Comparison of ENCODE assay signal across 30 cellular contexts in genomic region chr10:96266118-96266770, GRCh38. TPM values are rescaled to one million over a fixed set of nuclear protein-coding genes. Genes with fewer than 3 reads are reported as not detected.
A peak's percentile ranks its signal among the peaks of the same experiment; 100 is the strongest.
DNase-seq lines count a peak whose midpoint lies in the region; ATAC-seq, FAIRE-seq and TF ChIP-seq lines count a peak whose summit lies in the region.
"Had no signal": no experiment of that assay in that cellular context is flagged by ENCODE, and none has a peak within 500 bp of the region (broad histone marks: within the 10 kb centered on the region; RNA-seq: fewer than 3 reads in every experiment).

No MANE protein-coding gene starts in this region.

- peak overlapping the region; percentile 88 to 89 (median 88) for H3K27ac Mint-ChIP-seq in IgD-negative memory B cell
- H3K27ac Mint-ChIP-seq: activated CD4-positive, alpha-beta memory T cell treated with anti-CD3 and anti-CD28 coated beads for 36 hours had no signal

- RAD21 ChIA-PET in GM12878 (lab: Charles Lee; ENCODE audit: unreplicated experiment): interaction anchor here (1.2 to 19.3 kb wide), 7 partner anchors 16 to 36 kb away, joined by 4 to 362 read pairs (median 69); no protein-coding TSS in a partner anchor

- H3K27ac ChIP-seq in GM12878 (ENCODE audit: control insufficient read depth, insufficient read depth) (peak overlapping the region; percentile 98), muscle layer of duodenum (ENCODE audit: low read length) (peak overlapping the region; percentile 73)
- H3K27ac ChIP-seq: 22Rv1, SJSA1, uterus, WERI-Rb-1 had no signal

- peak overlapping the region; percentile 89 for H3K4me3 ChIP-seq in GM12878
- H3K4me3 ChIP-seq in muscle layer of duodenum (ENCODE audit: low read depth in 1 of 2, low read length in 2 of 2): no peak overlapping the region
- H3K4me3 ChIP-seq: K562, SJSA1, uterus had no signal

- H3K4me1 ChIP-seq in GM12878 (ENCODE audit: control insufficient read depth, insufficient read depth, low read length) (peaks cover 22% of the 10 kb centered on the region), muscle layer of duodenum (ENCODE audit: control insufficient read depth in 1 of 2, insufficient read depth in 2 of 2, low read length in 2 of 2) (peaks cover 0 to 4% of the 10 kb centered on the region in 2 donors)
- H3K4me1 ChIP-seq: SJSA1, uterus had no signal

- H3K36me3 Mint-ChIP-seq in IgD-negative memory B cell: peaks cover 18% of the 10 kb centered on the region
- H3K36me3 Mint-ChIP-seq: activated CD4-positive, alpha-beta memory T cell treated with anti-CD3 and anti-CD28 coated beads for 36 hours; naive thymus-derived CD8-positive, alpha-beta T cell had no signal

- peak overlapping the region; percentile 93 for H3K9ac ChIP-seq in GM12878 (ENCODE audit: control insufficient read depth, insufficient read depth, low read length)

- H3K9me3 ChIP-seq in GM12878 (replicated peaks; ENCODE audit: control insufficient read depth, insufficient read depth, low read length): no peaks in the 10 kb centered on the region
- H3K9me3 ChIP-seq in muscle layer of duodenum (ENCODE audit: control insufficient read depth in 1 of 2, low read length in 2 of 2): no peaks in the 10 kb centered on the region
- H3K9me3 ChIP-seq: Caco-2, SJSA1, uterus had no signal

- no peak for FAIRE-seq in GM12878 (lab: Jason Lieb, UNC)
- FAIRE-seq: K562, RCC 7860 had no signal

- TF ChIP-seq EP300 in GM12878 (IDR thresholded peaks at IDR 0.05; ENCODE audit: borderline replicate concordance in 1 of 2, control insufficient read depth in 1 of 2, low read depth in 2 of 2, low read length in 2 of 2): no peak

- H3K4me1 Mint-ChIP-seq in IgD-negative memory B cell: peaks cover 64 to 70% (median 68%) of the 10 kb centered on the region in 3 donors

- H3K36me3 ChIP-seq in GM12878 (ENCODE audit: control insufficient read depth in 2 of 2, insufficient read depth in 2 of 2, low read length in 1 of 2) (peaks cover 5 to 14% of the 10 kb centered on the region in 2 experiments), muscle layer of duodenum (ENCODE audit: control insufficient read depth in 1 of 2, insufficient read depth in 2 of 2, low read length in 2 of 2) (no peaks in the 10 kb centered on the region)
- H3K36me3 ChIP-seq: SJSA1, uterus, WERI-Rb-1 had no signal

- no peaks in the 10 kb centered on the region for H3K27me3 ChIP-seq in GM12878 (replicated peaks in 1 of 2; ENCODE audit: control insufficient read depth in 2 of 2, insufficient read depth in 2 of 2, low read length in 1 of 2)
- no peaks in the 10 kb centered on the region for H3K27me3 ChIP-seq in muscle layer of duodenum (ENCODE audit: low read depth, low read length)
- H3K27me3 ChIP-seq: uterus had no signal

- BruUV-seq in GM12878 (replicated peaks; lab: Mats Ljungman, UMichigan): no TSS peak

- H4K20me1 ChIP-seq in GM12878 (ENCODE audit: control insufficient read depth, insufficient read depth): no peaks in the 10 kb centered on the region; the same call in 1 of the 2 replicates

- H3K4me3 Mint-ChIP-seq in IgD-negative memory B cell: peak overlapping the region; percentile 87 to 100 (median 94)
- H3K4me3 Mint-ChIP-seq: activated CD4-positive, alpha-beta memory T cell treated with anti-CD3 and anti-CD28 coated beads for 36 hours had no signal

- intact Hi-C loops in GM12878 (cut with micrococcal nuclease; ENCODE audit: unreplicated experiment): loop anchor here (2.0 kb wide), 1 partner anchor 35 kb away; no protein-coding TSS in a partner anchor

- no peak overlapping the region for H2AFZ ChIP-seq in GM12878 (ENCODE audit: control insufficient read depth, low read depth, low read length)

- TF ChIP-seq CTCF in GM12878 (IDR thresholded peaks at IDR 0.05 in 2 of 3, conservative IDR thresholded peaks at IDR 0.05 in 1 of 3; ENCODE audit: control insufficient read depth in 2 of 3, extremely low read depth in 1 of 3, insufficient read depth in 1 of 3, low read depth in 3 of 3, low read length in 3 of 3): no peak

- CTCF ChIA-PET in GM12878 (lab: Yijun Ruan, JAX): interaction anchor here (0.9 to 15.0 kb wide), 7 partner anchors 10 to 471 kb away, joined by 3 to 219 read pairs (median 9); no protein-coding TSS in a partner anchor

- no peak for TF ChIP-seq RAD21 in GM12878 (IDR thresholded peaks at IDR 0.05; ENCODE audit: insufficient read depth, low read depth, low read length)

- peak overlapping the region; percentile 85 for H3K4me2 ChIP-seq in GM12878 (ENCODE audit: control insufficient read depth, insufficient read depth)

- SMC1A ChIA-PET in GM12878 (lab: Charles Lee; ENCODE audit: uncharacterized antibody, unreplicated experiment): interaction anchor here (0.5 to 12.9 kb wide), 11 partner anchors 13 to 58 kb away, joined by 3 to 305 read pairs (median 15); no protein-coding TSS in a partner anchor

- in situ Hi-C loops in GM12878 (cut with MboI): no loop called here

- peaks cover 100% of the 10 kb centered on the region for H3K79me2 ChIP-seq in GM12878 (ENCODE audit: control insufficient read depth, insufficient read depth, low read length)

- no peak for TF ChIP-seq POLR2A in GM12878 (IDR thresholded peaks at IDR 0.05; ENCODE audit: low read depth, low read length)

- POLR2A ChIA-PET in GM12878 (lab: Charles Lee): interaction anchor here (1.0 to 3.8 kb wide), 8 partner anchors 14 to 37 kb away, joined by 5 to 26 read pairs (median 12); no protein-coding TSS in a partner anchor

- DNase-seq in DMS 273 (lab: John Stamatoyannopoulos, UW; ENCODE audit: unreplicated experiment): peak; percentile 14
- DNase-seq in DMS 273 treated with DMSO at 0.1 percent for 48 hours (lab: John Stamatoyannopoulos, UW): no peak
- no peak for DNase-seq in GM12878 (ENCODE audit: low read depth, low spot score)
- no peak for DNase-seq in activated T-cell treated with anti-CD3 and anti-CD28 coated beads, Interleukin-2, amount 50 U/mL, for 1 hour
- no peak for DNase-seq in activated T-cell treated with anti-CD3 and anti-CD28 coated beads, Interleukin-2, amount 50 U/mL, for 48 hours
- DNase-seq in iPS-NIHi7 (ENCODE audit: extremely low spot score): no peak
- DNase-seq: activated CD4-positive, alpha-beta memory T cell treated with anti-CD3 and anti-CD28 coated beads for 36 hours; amniotic stem cell; Caco-2; dermis blood vessel endothelial cell; hypothalamus; islet precursor cell; naive thymus-derived CD8-positive, alpha-beta T cell; NCI-H1930; NCI-H774; stimulated activated CD4-positive, alpha-beta T cell treated with anti-CD3 and anti-CD28 coated beads, Interleukin-12 subunit alpha, Interleukin-12 subunit beta, amount 100 ng/mL, for 4 hours; stimulated activated CD8-positive, alpha-beta memory T cell treated with anti-CD3 and anti-CD28 coated beads, Interleukin-4, amount 100 ng/mL, for 48 hours; uterus; WERI-Rb-1 had no signal

- no peak for ATAC-seq in GM12878
- ATAC-seq: K562; naive thymus-derived CD8-positive, alpha-beta T cell had no signal

- no peaks in the 10 kb centered on the region for H3K9me3 Mint-ChIP-seq in IgD-negative memory B cell
- H3K9me3 Mint-ChIP-seq: activated CD4-positive, alpha-beta memory T cell treated with anti-CD3 and anti-CD28 coated beads for 36 hours; naive thymus-derived CD8-positive, alpha-beta T cell had no signal

- H3K27me3 Mint-ChIP-seq in IgD-negative memory B cell: no peaks in the 10 kb centered on the region

- 90% methylated on average over 6 of the region's 6 CpGs for WGBS in GM12878 (ENCODE audit: insufficient coverage, insufficient replicate concordance, low lambda C conversion rate, missing lambda C conversion rate)

TF ChIP-seq in GM12878, 131 proteins besides CTCF, POLR2A, EP300 and RAD21:
- 0 out of 2 replicates have a peak, but pooled peaks have one; percentile 22 for TF ChIP-seq LARP7 (IDR thresholded peaks at IDR 0.05)
- no peak for TF ChIP-seq TCF3 (IDR thresholded peaks at IDR 0.05; ENCODE audit: borderline replicate concordance, insufficient read depth, low read depth, low read length)

RNA-seq across cellular contexts. Expression of gene BLNK, which starts 5.1 kb away (rescaled TPM):
- polyA plus RNA-seq in IgD-negative memory B cell (217 TPM), GM12878 (2011; rRNA removed) (58.9 and 84.8 TPM in 2 replicates), GM12878 (2014; fragmentation: Illumina TruSeq; extraction: Trizol) (156 and 162 TPM in 2 replicates), GM12878 (2014; fragmentation: Nextera tagmentation; extraction: Ambion mirVana) (100 to 1,000 TPM; 165 to 201 TPM), GM12878 (2014; rRNA removed) (75.0 and 79.5 TPM in 2 replicates), GM12878 (2016; fragmentation: Nextera tagmentation; extraction: Ambion mirVana) (100 to 1,000 TPM; 156 to 158 TPM)
- 275 and 310 TPM in 2 replicates for total RNA-seq in GM12878 (2013; cell fraction: nucleolus; rRNA removed)
- total RNA-seq in GM12878 (2014; rRNA removed) (113 and 114 TPM in 2 replicates), GM12878 (2014; rRNA removed; fragmentation: Illumina TruSeq; extraction: Trizol) (121 and 122 TPM in 2 replicates), GM12878 (2021) (103 and 107 TPM in 2 replicates)
- polyA plus RNA-seq in GM12878 (2011; ENCODE audit: low read depth): 81.4 TPM
- 43.9 and 56.1 TPM in 2 replicates for polyA plus RNA-seq in GM12878 (2011; cell fraction: cytosol; rRNA removed)
- 198 and 209 TPM in 2 replicates for polyA plus RNA-seq in GM12878 (2011; cell fraction: nucleus; rRNA removed)
- polyA plus RNA-seq in GM12878 (2012): 105 and 141 TPM in 2 replicates
- polyA minus RNA-seq in GM12878 (2011; rRNA and poly(A)+ RNA removed): 60.2 and 69.3 TPM in 2 replicates
- 31.5 and 35.9 TPM in 2 replicates for polyA minus RNA-seq in GM12878 (2011; cell fraction: cytosol; rRNA and poly(A)+ RNA removed)
- polyA minus RNA-seq in GM12878 (2011; cell fraction: nucleus; rRNA and poly(A)+ RNA removed): 126 and 166 TPM in 2 replicates
- total RNA-seq: activated CD4-positive, alpha-beta memory T cell treated with anti-CD3 and anti-CD28 coated beads for 36 hours; dermis blood vessel endothelial cell; fibroblast of villous mesenchyme; K562; lung microvascular endothelial cell; osteocyte; SJSA1; T-helper 2 cell treated with Interferon-gamma antibody and Interleukin-4, amounts not matched to agents 100 ng/mL and 5 ng/mL, for 36 hours had no signal
- polyA plus RNA-seq: K562 had no signal

RNA-seq across cellular contexts. Expression of gene DNTT, which starts 38.0 kb away (rescaled TPM):
- polyA plus RNA-seq in IgD-negative memory B cell (0.10 TPM), GM12878 (2011; rRNA removed) (0.14 TPM in 1 of 2 replicates, not detected in the other), GM12878 (2014; fragmentation: Illumina TruSeq; extraction: Trizol) (0.08 and 0.09 TPM in 2 replicates), GM12878 (2014; fragmentation: Nextera tagmentation; extraction: Ambion mirVana) (under 1 TPM in 1 of 2 experiments, not detected in 1; 0.07 TPM), GM12878 (2014; rRNA removed) (not detected in 2 replicates), GM12878 (2016; fragmentation: Nextera tagmentation; extraction: Ambion mirVana) (under 1 TPM in 1 of 2 experiments, not detected in 1; 0.13 TPM)
- total RNA-seq in GM12878 (2013; cell fraction: nucleolus; rRNA removed): not detected in 2 replicates
- total RNA-seq in GM12878 (2014; rRNA removed) (0.06 and 0.11 TPM in 2 replicates), GM12878 (2014; rRNA removed; fragmentation: Illumina TruSeq; extraction: Trizol) (not detected in 2 replicates), GM12878 (2021) (0.10 TPM in 1 of 2 replicates, not detected in the other)
- not detected for polyA plus RNA-seq in GM12878 (2011; ENCODE audit: low read depth)
- polyA plus RNA-seq in GM12878 (2011; cell fraction: cytosol; rRNA removed): 0.03 TPM in 1 of 2 replicates, not detected in the other
- not detected in 2 replicates for polyA plus RNA-seq in GM12878 (2011; cell fraction: nucleus; rRNA removed)
- 0.06 and 0.08 TPM in 2 replicates for polyA plus RNA-seq in GM12878 (2012)
- not detected in 2 replicates for polyA minus RNA-seq in GM12878 (2011; rRNA and poly(A)+ RNA removed)
- not detected in 2 replicates for polyA minus RNA-seq in GM12878 (2011; cell fraction: cytosol; rRNA and poly(A)+ RNA removed)
- polyA minus RNA-seq in GM12878 (2011; cell fraction: nucleus; rRNA and poly(A)+ RNA removed): not detected in 2 replicates
- total RNA-seq: activated CD4-positive, alpha-beta memory T cell treated with anti-CD3 and anti-CD28 coated beads for 36 hours; Caco-2; cardiac septum; dermis blood vessel endothelial cell; fibroblast of villous mesenchyme; K562; lung microvascular endothelial cell; naive thymus-derived CD8-positive, alpha-beta T cell; osteocyte; SJSA1; T-helper 2 cell treated with Interferon-gamma antibody and Interleukin-4, amounts not matched to agents 100 ng/mL and 5 ng/mL, for 36 hours had no signal
- polyA plus RNA-seq: K562; naive thymus-derived CD8-positive, alpha-beta T cell had no signal
